9 cellular contexts compared by ENCODE assay signal in genomic region chr12:58424735-58425379, GRCh38.
DNase-seq lines count a peak whose midpoint lies in the region; ATAC-seq, FAIRE-seq and TF ChIP-seq lines count a peak whose summit lies in the region.
"Had no signal": no experiment of that assay in that cellular context is flagged by ENCODE, and none has a peak within 500 bp of the region (broad histone marks: within the 10 kb centered on the region; RNA-seq: fewer than 3 reads in every experiment).

No MANE protein-coding gene starts in this region.

- H3K4me1 Mint-ChIP-seq in activated T-helper 17 cell treated with anti-CD3 and anti-CD28 coated beads, Interleukin-2, amount 50 U/mL, for 72 hours: peaks cover 4% of the 10 kb centered on the region
- H3K4me1 Mint-ChIP-seq in CD4-positive, alpha-beta T cell (ENCODE audit: low read depth): no peaks in the 10 kb centered on the region

- peaks cover 0 to 5% (median 0%) of the 10 kb centered on the region in 3 donors for H3K4me1 ChIP-seq in pancreas

- no peak for FAIRE-seq in pancreas (lab: Jason Lieb, UNC)

- DNase-seq in pancreas (no peak), NCI-H1048 (lab: John Stamatoyannopoulos, UW) (no peak), CD1c-positive myeloid dendritic cell (ENCODE audit: extremely low spot score) (no peak), EL (no peak)
- DNase-seq in CD4-positive, alpha-beta T cell: no peak
- DNase-seq: activated CD4-positive, CD25-positive, alpha-beta regulatory T cell had no signal

- POLR2A ChIA-PET in CD4-positive, alpha-beta T cell (lab: Charles Lee): no interaction called here

- peaks cover 14% of the 10 kb centered on the region for H3K27me3 Mint-ChIP-seq in activated T-helper 17 cell treated with anti-CD3 and anti-CD28 coated beads, Interleukin-2, amount 50 U/mL, for 72 hours
- peaks cover 6% of the 10 kb centered on the region for H3K27me3 Mint-ChIP-seq in CD4-positive, alpha-beta T cell

- H3K27ac ChIP-seq in pancreas: peak overlapping the region in 2 of 4 donors; percentile 50 to 54
- no peak overlapping the region for H3K27ac ChIP-seq in CD4-positive, alpha-beta T cell (ENCODE audit: low read depth, low read length)

- H3K9me3 ChIP-seq in pancreas: no peaks in the 10 kb centered on the region
- no peaks in the 10 kb centered on the region for H3K9me3 ChIP-seq in CD4-positive, alpha-beta T cell (ENCODE audit: control insufficient read depth, low read length)

- intact Hi-C loops in pancreas (cut with DNase I): no loop called here
- intact Hi-C loops in CD4-positive, alpha-beta T cell (cut with DNase I, micrococcal nuclease): no loop called here

- H3K36me3 Mint-ChIP-seq in activated T-helper 17 cell treated with anti-CD3 and anti-CD28 coated beads, Interleukin-2, amount 50 U/mL, for 72 hours (ENCODE audit: low read depth): no peaks in the 10 kb centered on the region
- H3K36me3 Mint-ChIP-seq in CD4-positive, alpha-beta T cell (ENCODE audit: low read depth): no peaks in the 10 kb centered on the region

- CTCF ChIA-PET in CD4-positive, alpha-beta T cell (lab: Charles Lee): no interaction called here

- H3K27ac Mint-ChIP-seq in activated T-helper 17 cell treated with anti-CD3 and anti-CD28 coated beads, Interleukin-2, amount 50 U/mL, for 72 hours: peak overlapping the region; percentile 75
- no peak overlapping the region for H3K27ac Mint-ChIP-seq in CD4-positive, alpha-beta T cell

- peak; percentile 23 for ATAC-seq in GM19324 (IDR thresholded peaks at IDR 0.05; ENCODE audit: low FRiP score, unreplicated experiment)
- peak; percentile 39 for ATAC-seq in HG03039 (IDR thresholded peaks at IDR 0.05; ENCODE audit: unreplicated experiment)
- ATAC-seq in activated T-helper 17 cell treated with anti-CD3 and anti-CD28 coated beads, Interleukin-2, amount 50 U/mL, for 72 hours (replicated peaks): peak; percentile 31
- peak in 3 of 4 donors; percentile 14 to 29 (median 18) for ATAC-seq in pancreas
- no peak for ATAC-seq in CD4-positive, alpha-beta T cell (ENCODE audit: poor library complexity)

- H3K4me3 ChIP-seq in pancreas: no peak overlapping the region

- H3K9me3 Mint-ChIP-seq in activated T-helper 17 cell treated with anti-CD3 and anti-CD28 coated beads, Interleukin-2, amount 50 U/mL, for 72 hours: peaks cover 10% of the 10 kb centered on the region
- peaks cover 2% of the 10 kb centered on the region for H3K9me3 Mint-ChIP-seq in CD4-positive, alpha-beta T cell

- peak overlapping the region; percentile 62 for H3K4me3 Mint-ChIP-seq in activated T-helper 17 cell treated with anti-CD3 and anti-CD28 coated beads, Interleukin-2, amount 50 U/mL, for 72 hours
- H3K4me3 Mint-ChIP-seq in CD4-positive, alpha-beta T cell: no peak overlapping the region

- H3K36me3 ChIP-seq in pancreas: no peaks in the 10 kb centered on the region

- 48 to 55% methylated on average over 1 of the region's 1 CpG for WGBS in pancreas, 2 donors

- H3K27me3 ChIP-seq in pancreas: no peaks in the 10 kb centered on the region
- H3K27me3 ChIP-seq in CD4-positive, alpha-beta T cell (ENCODE audit: control insufficient read depth, insufficient read depth, low read length): no peaks in the 10 kb centered on the region

- no peak for TF ChIP-seq CTCF in pancreas (IDR thresholded peaks at IDR 0.05)
- TF ChIP-seq CTCF in CD4-positive, alpha-beta T cell (IDR thresholded peaks at IDR 0.05): no peak
